21 cellular contexts compared by ENCODE assay signal in genomic region chr22:19814428-19814827, GRCh38. TPM values are rescaled to one million over a fixed set of nuclear protein-coding genes. Genes with fewer than 3 reads are reported as not detected.
DNase-seq lines count a peak whose midpoint lies in the region; ATAC-seq and TF ChIP-seq lines count a peak whose summit lies in the region.
"Had no signal": no experiment of that assay in that cellular context is flagged by ENCODE, and none has a peak within 500 bp of the region (broad histone marks: within the 10 kb centered on the region; RNA-seq: fewer than 3 reads in every experiment).

No MANE protein-coding gene starts in this region.

- no peak for ATAC-seq in activated T-cell treated with anti-CD3 and anti-CD28 coated beads, Interleukin-2, amount 50 U/mL, for 4 hours
- no peak for ATAC-seq in WTC11
- no peak for ATAC-seq in GM18520 (IDR thresholded peaks at IDR 0.05; ENCODE audit: unreplicated experiment)
- ATAC-seq: HCT116 had no signal

- TF ChIP-seq CTCF in WTC11 (IDR thresholded peaks at IDR 0.05) (no peak), endodermal cell (conservative IDR thresholded peaks at IDR 0.05) (no peak), coronary artery (IDR thresholded peaks at IDR 0.05) (no peak)

- DNase-seq in activated T-cell treated with anti-CD3 and anti-CD28 coated beads, Interleukin-2, amount 50 U/mL, for 24 hours = peak; percentile 20
- no peak for DNase-seq in activated T-cell treated with anti-CD3 and anti-CD28 coated beads, Interleukin-2, amount 50 U/mL, for 4 hours
- no peak for DNase-seq in WTC11 (ENCODE audit: low spot score)
- peak; percentile 21 for DNase-seq in endodermal cell
- DNase-seq in stimulated activated CD8-positive, alpha-beta memory T cell treated with anti-CD3 and anti-CD28 coated beads, Interleukin-4, amount 100 ng/mL, for 48 hours = peak; percentile 13
- DNase-seq in coronary artery (ENCODE audit: low spot score) = no peak
- DNase-seq in GM19240 (ENCODE audit: insufficient read length, low spot score) = no peak
- DNase-seq: CD4-positive, CD25-positive, alpha-beta regulatory T cell; IMR-90; MM.1S; NCI-H2029 treated with DMSO at 0.1 percent for 48 hours; NCI-H2227 treated with DMSO at 0.1 percent for 48 hours; NCI-H526 treated with DMSO at 0.1 percent for 48 hours; RPMI8226; SHP77 had no signal

- H3K9me3 Mint-ChIP-seq in activated T-cell treated with anti-CD3 and anti-CD28 coated beads, Interleukin-2, amount 50 U/mL, for 24 hours = no peaks in the 10 kb centered on the region
- no peaks in the 10 kb centered on the region for H3K9me3 Mint-ChIP-seq in activated T-cell treated with anti-CD3 and anti-CD28 coated beads, Interleukin-2, amount 50 U/mL, for 4 hours
- H3K9me3 Mint-ChIP-seq in WTC11 (no peaks in the 10 kb centered on the region), endodermal cell (no peaks in the 10 kb centered on the region)
- H3K9me3 Mint-ChIP-seq: CD4-positive, CD25-positive, alpha-beta regulatory T cell had no signal

- H3K9me3 ChIP-seq in endodermal cell (ENCODE audit: control insufficient read depth, low read length) = no peaks in the 10 kb centered on the region
- H3K9me3 ChIP-seq: BLaER1 had no signal

- no peak overlapping the region for H3K27ac Mint-ChIP-seq in activated T-cell treated with anti-CD3 and anti-CD28 coated beads, Interleukin-2, amount 50 U/mL, for 24 hours
- H3K27ac Mint-ChIP-seq in WTC11 (peak overlapping the region; percentile 61), endodermal cell (no peak overlapping the region)

- peaks cover 32% of the 10 kb centered on the region for H3K36me3 Mint-ChIP-seq in activated T-cell treated with anti-CD3 and anti-CD28 coated beads, Interleukin-2, amount 50 U/mL, for 24 hours (ENCODE audit: low read depth)
- peaks cover 10% of the 10 kb centered on the region for H3K36me3 Mint-ChIP-seq in activated T-cell treated with anti-CD3 and anti-CD28 coated beads, Interleukin-2, amount 50 U/mL, for 4 hours (ENCODE audit: insufficient read depth)
- H3K36me3 Mint-ChIP-seq in WTC11 (no peaks in the 10 kb centered on the region), endodermal cell (ENCODE audit: low read depth) (no peaks in the 10 kb centered on the region)

- no peaks in the 10 kb centered on the region for H3K4me1 Mint-ChIP-seq in activated T-cell treated with anti-CD3 and anti-CD28 coated beads, Interleukin-2, amount 50 U/mL, for 24 hours (ENCODE audit: low read depth)
- H3K4me1 Mint-ChIP-seq in activated T-cell treated with anti-CD3 and anti-CD28 coated beads, Interleukin-2, amount 50 U/mL, for 4 hours (ENCODE audit: low read depth) = peaks cover 6% of the 10 kb centered on the region
- H3K4me1 Mint-ChIP-seq in WTC11 (no peaks in the 10 kb centered on the region), endodermal cell (no peaks in the 10 kb centered on the region)

- H3K27ac ChIP-seq in endodermal cell (ENCODE audit: low read depth, low read length) (no peak overlapping the region), coronary artery (no peak overlapping the region)
- H3K27ac ChIP-seq: BLaER1, KMS-11 had no signal

- WGBS in endodermal cell (ENCODE audit: insufficient coverage in 1 of 2, insufficient read length in 1 of 2), 2 experiments = 91 to 95% methylated on average over 4 to 5 of the region's 5 CpGs

- CTCF ChIA-PET in WTC11 (lab: Charles Lee) = interaction anchor here (1.2 to 1.6 kb wide), 3 partner anchors 12 to 16 kb away, joined by 3 to 6 read pairs (median 3); no protein-coding TSS in a partner anchor

- POLR2A ChIA-PET in WTC11 (lab: Charles Lee) = interaction anchor here (0.7 kb wide), 1 partner anchor 84 kb away, joined by 3 read pairs; no protein-coding TSS in a partner anchor

- no peak overlapping the region for H3K9ac ChIP-seq in endodermal cell (ENCODE audit: extremely low read depth, low read length, poor library complexity, severe bottlenecking)
- H3K9ac ChIP-seq: BLaER1, KMS-11 had no signal

- no peaks in the 10 kb centered on the region for H3K4me1 ChIP-seq in endodermal cell (ENCODE audit: control insufficient read depth, insufficient read depth, low read length)

- no peaks in the 10 kb centered on the region for H3K27me3 Mint-ChIP-seq in activated T-cell treated with anti-CD3 and anti-CD28 coated beads, Interleukin-2, amount 50 U/mL, for 24 hours
- H3K27me3 Mint-ChIP-seq in activated T-cell treated with anti-CD3 and anti-CD28 coated beads, Interleukin-2, amount 50 U/mL, for 4 hours (ENCODE audit: low read depth) = no peaks in the 10 kb centered on the region
- no peaks in the 10 kb centered on the region; the same call in 1 of the 2 replicates for H3K27me3 Mint-ChIP-seq in WTC11 (ENCODE audit: low read depth)
- H3K27me3 Mint-ChIP-seq in endodermal cell (ENCODE audit: insufficient read depth) = no peaks in the 10 kb centered on the region
- H3K27me3 Mint-ChIP-seq: CD4-positive, CD25-positive, alpha-beta regulatory T cell had no signal

- H3K4me3 ChIP-seq in endodermal cell (ENCODE audit: low read length) (no peak overlapping the region), coronary artery (no peak overlapping the region)
- H3K4me3 ChIP-seq: BLaER1 had no signal

- no peaks in the 10 kb centered on the region for H3K36me3 ChIP-seq in endodermal cell (ENCODE audit: control insufficient read depth, insufficient read depth, low read length)

- H3K27me3 ChIP-seq in endodermal cell (ENCODE audit: control insufficient read depth, insufficient read depth, low read length, poor library complexity, severe bottlenecking) = no peaks in the 10 kb centered on the region
- H3K27me3 ChIP-seq: BLaER1 had no signal

- no peak overlapping the region for H3K4me3 Mint-ChIP-seq in activated T-cell treated with anti-CD3 and anti-CD28 coated beads, Interleukin-2, amount 50 U/mL, for 24 hours
- H3K4me3 Mint-ChIP-seq in activated T-cell treated with anti-CD3 and anti-CD28 coated beads, Interleukin-2, amount 50 U/mL, for 4 hours = no peak overlapping the region
- H3K4me3 Mint-ChIP-seq in WTC11 (no peak overlapping the region), endodermal cell (no peak overlapping the region)
- H3K4me3 Mint-ChIP-seq: CD4-positive, CD25-positive, alpha-beta regulatory T cell had no signal

TF ChIP-seq in WTC11, 78 proteins besides CTCF, POLR2A, EP300 and RAD21:
- TF ChIP-seq ZNF416 (CRISPR knock-in tag; IDR thresholded peaks at IDR 0.05) = no peak
- no peak for TF ChIP-seq ZNF138 (CRISPR knock-in tag; conservative IDR thresholded peaks at IDR 0.05)

RNA-seq across cellular contexts. Expression of gene GNB1L, which starts 40.2 kb away (rescaled TPM):
- total RNA-seq in activated T-cell treated with anti-CD3 and anti-CD28 coated beads, Interleukin-2, amount 50 U/mL, for 4 hours = 10 to 100 TPM; 25.9 to 26.3 (median 26.0) TPM
- total RNA-seq in WTC11 (2021) (18.0 to 21.7 TPM (median 19.4 TPM) in 3 replicates), endodermal cell (10 to 100 TPM in 1 of 2 donors, 1 to 10 TPM in 1; 9.5 to 12.2 TPM)
- polyA plus RNA-seq in endodermal cell (2013, experiment 1 of 2) = 10.1 TPM
- polyA plus RNA-seq in endodermal cell (2013, experiment 2 of 2) = 7.7 TPM

RNA-seq across cellular contexts. Expression of gene RTL10, which starts 40.2 kb away (rescaled TPM):
- 10 to 100 TPM; 13.7 to 19.5 (median 14.5) TPM for total RNA-seq in activated T-cell treated with anti-CD3 and anti-CD28 coated beads, Interleukin-2, amount 50 U/mL, for 4 hours
- total RNA-seq in WTC11 (2021) (19.2 to 21.5 TPM (median 20.6 TPM) in 3 replicates), endodermal cell (10 to 100 TPM; 20.6 to 22.2 TPM)
- 12.4 TPM for polyA plus RNA-seq in endodermal cell (2013, experiment 1 of 2)
- polyA plus RNA-seq in endodermal cell (2013, experiment 2 of 2) = 12.1 TPM

RNA-seq across cellular contexts. Expression of gene TBX1, which starts 53.9 kb away (rescaled TPM):
- total RNA-seq in activated T-cell treated with anti-CD3 and anti-CD28 coated beads, Interleukin-2, amount 50 U/mL, for 4 hours = not detected
- 7.9 to 12.8 TPM (median 9.3 TPM) in 3 replicates for total RNA-seq in WTC11 (2021)
- total RNA-seq in endodermal cell = 1 to 10 TPM in 1 of 2 donors, not detected in 1; 1.3 TPM
- polyA plus RNA-seq in endodermal cell (2013, experiment 1 of 2) = 0.75 TPM
- polyA plus RNA-seq in endodermal cell (2013, experiment 2 of 2) = 1.2 TPM
- total RNA-seq: CD4-positive, CD25-positive, alpha-beta regulatory T cell; IMR-90 had no signal
- polyA plus RNA-seq: AG04450; CD4-positive, CD25-positive, alpha-beta regulatory T cell; H1 had no signal

Comparison
In these comparisons a context has a peak if more than half of its experiments do, and no peak if none do; other contexts are left out.
1. DNase-seq: peak in activated T-cell treated with anti-CD3 and anti-CD28 coated beads, Interleukin-2, amount 50 U/mL, for 24 hours (single experiment), endodermal cell (single experiment) and stimulated activated CD8-positive, alpha-beta memory T cell treated with anti-CD3 and anti-CD28 coated beads, Interleukin-4, amount 100 ng/mL, for 48 hours (single experiment); none in activated T-cell treated with anti-CD3 and anti-CD28 coated beads, Interleukin-2, amount 50 U/mL, for 4 hours (single experiment), WTC11 (single experiment), coronary artery (single experiment) and GM19240 (single experiment).